8 cellular contexts compared by ENCODE assay signal in genomic region chr2:112626604-112627059, GRCh38. TPM values are rescaled to one million over a fixed set of nuclear protein-coding genes. Genes with fewer than 3 reads are reported as not detected.
DNase-seq lines count a peak whose midpoint lies in the region; ATAC-seq and TF ChIP-seq lines count a peak whose summit lies in the region.

No MANE protein-coding gene starts in this region.

- peaks cover 63% of the 10 kb centered on the region for H3K4me1 Mint-ChIP-seq in activated naive CD4-positive, alpha-beta T cell treated with anti-CD3 and anti-CD28 coated beads for 36 hours (ENCODE audit: low read depth)
- H3K4me1 Mint-ChIP-seq in type B pancreatic cell (ENCODE audit: unreplicated experiment), result peaks cover 22% of the 10 kb centered on the region

- H3K36me3 ChIP-seq in ovary, result no peaks in the 10 kb centered on the region

- H3K4me3 Mint-ChIP-seq in activated naive CD4-positive, alpha-beta T cell treated with anti-CD3 and anti-CD28 coated beads for 36 hours, result peak overlapping the region; percentile 47
- no peak overlapping the region for H3K4me3 Mint-ChIP-seq in type B pancreatic cell

- H3K4me1 ChIP-seq in ovary (ENCODE audit: insufficient read depth), result no peaks in the 10 kb centered on the region

- no peaks in the 10 kb centered on the region for H3K9me3 Mint-ChIP-seq in activated naive CD4-positive, alpha-beta T cell treated with anti-CD3 and anti-CD28 coated beads for 36 hours
- H3K9me3 Mint-ChIP-seq in type B pancreatic cell, result no peaks in the 10 kb centered on the region

- no peaks in the 10 kb centered on the region for H3K9me3 ChIP-seq in ovary

- DNase-seq in GM04504 (ENCODE audit: low read depth) (peak; percentile 39), HuH-7 (ENCODE audit: low spot score) (peak; percentile 58), SHP77 (lab: John Stamatoyannopoulos, UW) (peak; percentile 40 to 55), foreskin melanocyte (peak; percentile 57), ovary (peak in 4 of 5 donors; percentile 38 to 60 (median 43)), type B pancreatic cell (ENCODE audit: extremely low spot score, unreplicated experiment) (no peak)
- DNase-seq in activated naive CD4-positive, alpha-beta T cell treated with anti-CD3 and anti-CD28 coated beads for 36 hours, result peak; percentile 77

- TF ChIP-seq EP300 in ovary (IDR thresholded peaks at IDR 0.05), result no peak

- WGBS in ovary, 3 donors, result 7 to 8% (median 7%) methylated on average over 7 of the region's 7 CpGs

- H3K27ac Mint-ChIP-seq in activated naive CD4-positive, alpha-beta T cell treated with anti-CD3 and anti-CD28 coated beads for 36 hours, result peak overlapping the region; percentile 76
- no peak overlapping the region for H3K27ac Mint-ChIP-seq in type B pancreatic cell

- no peaks in the 10 kb centered on the region for H3K27me3 ChIP-seq in ovary

- H3K27ac ChIP-seq in ovary, result no peak overlapping the region

- TF ChIP-seq CTCF in ovary (IDR thresholded peaks at IDR 0.05), result peak in 1 of 3 donors; percentile 39
- peak; percentile 77 for TF ChIP-seq CTCF in type B pancreatic cell (conservative IDR thresholded peaks at IDR 0.05)

- CTCF ChIA-PET in activated naive CD4-positive, alpha-beta T cell treated with anti-CD3 and anti-CD28 coated beads for 36 hours (lab: Charles Lee), result interaction anchor here (0.6 to 13.4 kb wide), 21 partner anchors 9 to 583 kb away, joined by 3 to 160 read pairs (median 4); partner anchors contain the start of genes CHCHD5 and SLC20A1

- ATAC-seq in HG03045 (IDR thresholded peaks at IDR 0.05; ENCODE audit: unreplicated experiment), result no peak

- intact Hi-C loops in activated naive CD4-positive, alpha-beta T cell treated with anti-CD3 and anti-CD28 coated beads for 36 hours (cut with micrococcal nuclease), result loop anchor here (1.0 kb wide), 4 partner anchors 19 to 100 kb away; partner anchors contain the start of gene SLC20A1
- intact Hi-C loops in ovary (cut with DNase I), result loop anchor here in 1 of 4 donors (10.0 kb wide), 1 partner anchor 98 kb away; the partner anchor contains the start of gene NT5DC4

- no peaks in the 10 kb centered on the region for H3K27me3 Mint-ChIP-seq in activated naive CD4-positive, alpha-beta T cell treated with anti-CD3 and anti-CD28 coated beads for 36 hours (ENCODE audit: low read depth)
- peaks cover 10% of the 10 kb centered on the region for H3K27me3 Mint-ChIP-seq in type B pancreatic cell

- no peaks in the 10 kb centered on the region for H3K36me3 Mint-ChIP-seq in activated naive CD4-positive, alpha-beta T cell treated with anti-CD3 and anti-CD28 coated beads for 36 hours (ENCODE audit: low read depth)
- no peaks in the 10 kb centered on the region for H3K36me3 Mint-ChIP-seq in type B pancreatic cell

- H3K4me3 ChIP-seq in ovary, result no peak overlapping the region

- TF ChIP-seq POLR2A in ovary (IDR thresholded peaks at IDR 0.05), result no peak

RNA-seq across cellular contexts. Expression of gene SLC20A1, which starts 19.1 kb away (rescaled TPM):
- total RNA-seq in activated naive CD4-positive, alpha-beta T cell treated with anti-CD3 and anti-CD28 coated beads for 36 hours, result 10 to 100 TPM; 73.1 to 73.5 TPM
- total RNA-seq in ovary (10 to 100 TPM; 13.1 to 49.9 (median 19.9) TPM), type B pancreatic cell (ENCODE audit: low replicate concordance) (50.3 and 63.9 TPM in 2 replicates)
- polyA plus RNA-seq in ovary, result 10 to 100 TPM in 1 of 2 donors, 1 to 10 TPM in 1; 8.2 to 21.8 TPM

RNA-seq across cellular contexts. Expression of gene CHCHD5, which starts 42.2 kb away (rescaled TPM):
- total RNA-seq in activated naive CD4-positive, alpha-beta T cell treated with anti-CD3 and anti-CD28 coated beads for 36 hours, result 10 to 100 TPM; 40.3 to 43.5 TPM
- 10 to 100 TPM; 14.2 to 28.6 (median 22.2) TPM for total RNA-seq in ovary
- 10 to 100 TPM in 1 of 2 donors, 1 to 10 TPM in 1; 1.7 to 26.0 TPM for polyA plus RNA-seq in ovary
- 25.6 and 33.5 TPM in 2 replicates for total RNA-seq in type B pancreatic cell (ENCODE audit: low replicate concordance)
